Comparison of ENCODE assay signal across 8 cellular contexts in genomic region chr14:68627868-68628604, GRCh38.
DNase-seq lines count a peak whose midpoint lies in the region; ATAC-seq and TF ChIP-seq lines count a peak whose summit lies in the region.
"Had no signal": no experiment of that assay in that cellular context is flagged by ENCODE, and none has a peak within 500 bp of the region (broad histone marks: within the 10 kb centered on the region; RNA-seq: fewer than 3 reads in every experiment).

No MANE protein-coding gene starts in this region.

- H3K4me1 ChIP-seq in Peyer's patch: peaks cover 0 to 16% (median 0%) of the 10 kb centered on the region in 4 donors

- H3K27ac ChIP-seq in Peyer's patch: peak overlapping the region; percentile 50 to 74 (median 66)
- peak overlapping the region in 20 of 21 experiments; percentile 50 to 91 (median 84) for H3K27ac ChIP-seq in skin epidermis

- H3K27me3 Mint-ChIP-seq in activated naive CD4-positive, alpha-beta T cell treated with anti-CD3 and anti-CD28 coated beads, Interleukin-2, amount 10 ng/mL, durations not matched to agents 7 days and 5 days: peaks cover 49% of the 10 kb centered on the region

- H3K9me3 ChIP-seq in Peyer's patch: no peaks in the 10 kb centered on the region

- TF ChIP-seq POLR2A in Peyer's patch (IDR thresholded peaks at IDR 0.05): no peak

- H3K4me3 Mint-ChIP-seq in activated naive CD4-positive, alpha-beta T cell treated with anti-CD3 and anti-CD28 coated beads, Interleukin-2, amount 10 ng/mL, durations not matched to agents 7 days and 5 days: peak overlapping the region; percentile 60

- H3K27me3 ChIP-seq in Peyer's patch: no peaks in the 10 kb centered on the region

- CTCF ChIA-PET in activated naive CD4-positive, alpha-beta T cell treated with anti-CD3 and anti-CD28 coated beads, Interleukin-2, amount 10 ng/mL, durations not matched to agents 7 days and 5 days (lab: Charles Lee): no interaction called here

- H3K36me3 Mint-ChIP-seq in activated naive CD4-positive, alpha-beta T cell treated with anti-CD3 and anti-CD28 coated beads, Interleukin-2, amount 10 ng/mL, durations not matched to agents 7 days and 5 days: no peaks in the 10 kb centered on the region

- peak overlapping the region; percentile 32 to 53 (median 46) for H3K4me3 ChIP-seq in Peyer's patch
- peak overlapping the region; percentile 16 to 42 (median 24) for H3K4me3 ChIP-seq in skin epidermis

- H3K9me3 Mint-ChIP-seq in activated naive CD4-positive, alpha-beta T cell treated with anti-CD3 and anti-CD28 coated beads, Interleukin-2, amount 10 ng/mL, durations not matched to agents 7 days and 5 days: no peaks in the 10 kb centered on the region

- no peak overlapping the region for H3K27ac Mint-ChIP-seq in activated naive CD4-positive, alpha-beta T cell treated with anti-CD3 and anti-CD28 coated beads, Interleukin-2, amount 10 ng/mL, durations not matched to agents 7 days and 5 days

- DNase-seq in Peyer's patch (peak; percentile 65 to 86 (median 77)), iPS DF 19.7 (ENCODE audit: low read depth, low spot score) (peak; percentile 60), GF-D8 (lab: John Stamatoyannopoulos, UW) (no peak), GOT3 (lab: John Stamatoyannopoulos, UW) (no peak)
- DNase-seq in activated naive CD4-positive, alpha-beta T cell treated with anti-CD3 and anti-CD28 coated beads, Interleukin-2, amount 10 ng/mL, durations not matched to agents 7 days and 5 days: peak; percentile 48

- no peak for ATAC-seq in GM18517 (IDR thresholded peaks at IDR 0.05; ENCODE audit: unreplicated experiment)
- ATAC-seq: Panc1 had no signal

- no peak for TF ChIP-seq CTCF in Peyer's patch (IDR thresholded peaks at IDR 0.05)

- peaks cover 16% of the 10 kb centered on the region for H3K4me1 Mint-ChIP-seq in activated naive CD4-positive, alpha-beta T cell treated with anti-CD3 and anti-CD28 coated beads, Interleukin-2, amount 10 ng/mL, durations not matched to agents 7 days and 5 days

- H3K36me3 ChIP-seq in Peyer's patch: no peaks in the 10 kb centered on the region

Comparison
In these comparisons a context has a peak if more than half of its experiments do, and no peak if none do; other contexts are left out.
1. DNase-seq: peak in Peyer's patch (3 of 3), activated naive CD4-positive, alpha-beta T cell treated with anti-CD3 and anti-CD28 coated beads, Interleukin-2, amount 10 ng/mL, durations not matched to agents 7 days and 5 days (single experiment) and iPS DF 19.7 (single experiment); none in GF-D8 (single experiment) and GOT3 (single experiment).